In genomic region chr3:52277071-52277964, GRCh38 we compare ENCODE assay signal across 8 cellular contexts.
DNase-seq lines count a peak whose midpoint lies in the region; ATAC-seq and TF ChIP-seq lines count a peak whose summit lies in the region.

No MANE protein-coding gene starts in this region.

- peaks cover 55% of the 10 kb centered on the region for H3K4me1 ChIP-seq in KMS-11 (ENCODE audit: low read depth, poor library complexity, severe bottlenecking)

- peak; percentile 67 for DNase-seq in GM13976 (ENCODE audit: low spot score)
- peak; percentile 10 for DNase-seq in T1000 (lab: John Stamatoyannopoulos, UW)
- no peak for DNase-seq in astrocyte of the cerebellum (ENCODE audit: low read depth)
- DNase-seq in skeletal muscle cell (ENCODE audit: low read depth): peak; percentile 38
- no peak for DNase-seq in HPDE6-E6E7 (ENCODE audit: extremely low spot score)

- H2AFZ ChIP-seq in KMS-11 (ENCODE audit: low read depth): no peak overlapping the region

- no peak for TF ChIP-seq CTCF in GM13976 (IDR thresholded peaks at IDR 0.05; ENCODE audit: borderline replicate concordance, control extremely low read depth, extremely low read depth, insufficient read depth, missing control alignments)
- no peak for TF ChIP-seq CTCF in KMS-11 (conservative IDR thresholded peaks at IDR 0.05; ENCODE audit: low read depth, low read length)
- no peak for TF ChIP-seq CTCF in astrocyte of the cerebellum (IDR thresholded peaks at IDR 0.05; ENCODE audit: low read depth, low read length, missing control alignments)

- no peak for ATAC-seq in HG03135 (IDR thresholded peaks at IDR 0.05; ENCODE audit: unreplicated experiment)

- no peaks in the 10 kb centered on the region for H3K36me3 ChIP-seq in KMS-11 (ENCODE audit: insufficient read depth)

- H3K9ac ChIP-seq in KMS-11: peak overlapping the region; percentile 95

- H4K20me1 ChIP-seq in KMS-11 (ENCODE audit: insufficient read depth): 0 out of 2 replicates have a peak, but pooled peaks cover 13% of the 10 kb centered on the region

- in situ Hi-C loops in GM13976 (cut with MboI; ENCODE audit: low sequenced_read_pairs, unreplicated experiment): no loop called here
- in situ Hi-C loops in astrocyte of the cerebellum (cut with HindIII; ENCODE audit: low sequenced_read_pairs): no loop called here

- H3K27me3 ChIP-seq in KMS-11 (ENCODE audit: insufficient read depth, low read depth): no peaks in the 10 kb centered on the region

- H3K4me3 ChIP-seq in KMS-11 (IDR thresholded peaks at IDR 0.05; ENCODE audit: insufficient read depth, low read depth, low read length): no peak overlapping the region
- peak overlapping the region; percentile 93 for H3K4me3 ChIP-seq in astrocyte of the cerebellum (ENCODE audit: low read depth, low read length)
- peak overlapping the region; percentile 97 for H3K4me3 ChIP-seq in iPS-11a (ENCODE audit: low read depth, low read length)
- H3K4me3 ChIP-seq in skeletal muscle cell (ENCODE audit: low read depth, low read length): peak overlapping the region; percentile 94

- H3K27ac ChIP-seq in KMS-11: peak overlapping the region; percentile 88

- peaks cover 58% of the 10 kb centered on the region for H3K79me2 ChIP-seq in KMS-11 (ENCODE audit: insufficient read depth, low read depth)

- peak overlapping the region; percentile 93; the same call in 1 of the 2 replicates for H3K4me2 ChIP-seq in KMS-11

Comparison
In these comparisons a context has a peak if more than half of its experiments do, and no peak if none do; other contexts are left out.
1. DNase-seq: peak in GM13976 (single experiment), T1000 (single experiment) and skeletal muscle cell (single experiment); none in astrocyte of the cerebellum (single experiment) and HPDE6-E6E7 (single experiment).